Comparison of ENCODE assay signal across 9 cellular contexts in the genomic region with DNA sequence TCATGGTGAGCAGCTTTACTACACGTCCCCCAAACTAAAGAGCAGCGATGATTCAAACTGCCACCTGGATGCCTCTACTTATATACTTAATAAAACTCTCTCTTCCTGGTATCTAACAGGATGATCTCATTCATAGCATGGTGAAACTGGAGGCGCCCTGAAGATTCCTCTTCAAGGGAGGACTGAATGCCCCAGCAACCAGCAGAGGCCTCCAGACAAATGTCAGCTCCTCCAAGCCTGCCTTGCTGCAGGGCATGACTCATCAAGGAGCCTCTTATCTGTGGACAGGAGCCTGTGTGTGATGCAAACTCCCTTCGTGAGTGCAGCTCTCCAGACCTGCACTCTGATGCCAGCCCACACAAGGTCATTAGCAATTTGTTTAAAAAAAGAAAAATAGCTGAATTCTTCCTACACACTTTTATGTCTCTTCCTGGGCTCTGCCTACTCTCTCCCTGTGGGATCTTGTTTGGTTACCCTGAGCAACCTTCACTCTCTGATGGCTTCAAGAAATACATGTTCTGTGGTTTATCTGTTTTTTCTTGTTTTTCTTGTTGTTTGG. TPM values are rescaled to one million over a fixed set of nuclear protein-coding genes. Genes with fewer than 3 reads are reported as not detected.
DNase-seq lines count a peak whose midpoint lies in the region; ATAC-seq lines count a peak whose summit lies in the region.
"Had no signal": no experiment of that assay in that cellular context is flagged by ENCODE, and none has a peak within 500 bp of the region (broad histone marks: within the 10 kb centered on the region; RNA-seq: fewer than 3 reads in every experiment).

No MANE protein-coding gene starts in this region.

- intact Hi-C loops in right cardiac atrium (cut with DNase I) = no loop called here

- H3K27ac ChIP-seq in right cardiac atrium (ENCODE audit: low read length) = no peak overlapping the region

- no peaks in the 10 kb centered on the region for H3K9me3 ChIP-seq in right cardiac atrium (ENCODE audit: control insufficient read depth, low read length)

- ATAC-seq in right cardiac atrium (peak; percentile 41 to 75), HG03565 (IDR thresholded peaks at IDR 0.05; ENCODE audit: unreplicated experiment) (no peak)

- no peak overlapping the region for H3K4me3 ChIP-seq in right cardiac atrium (ENCODE audit: low read length)

- WGBS in right cardiac atrium = 43% methylated on average over 4 of the region's 4 CpGs

- no peaks in the 10 kb centered on the region for H3K4me1 ChIP-seq in right cardiac atrium (ENCODE audit: control insufficient read depth, insufficient read depth, low read length)

- DNase-seq in DMS79 (lab: John Stamatoyannopoulos, UW) = peak; percentile 79
- peak; percentile 55 for DNase-seq in NCI-H2029 treated with DMSO at 0.1 percent for 48 hours (lab: John Stamatoyannopoulos, UW)
- peak; percentile 11 for DNase-seq in activated T-cell treated with anti-CD3 and anti-CD28 coated beads for 4 hours
- DNase-seq in right cardiac atrium = peak in 2 of 3 donors; percentile 44 to 52
- DNase-seq in stimulated activated CD8-positive, alpha-beta memory T cell treated with anti-CD3 and anti-CD28 coated beads, Interleukin-15, amount 100 ng/mL, for 48 hours (ENCODE audit: low read depth in 2 of 2) = peak; percentile 35 to 40
- DNase-seq in NCI-H82 (lab: John Stamatoyannopoulos, UW) = no peak
- no peak for DNase-seq in NCI-H748 (lab: John Stamatoyannopoulos, UW; ENCODE audit: unreplicated experiment)

- no peaks in the 10 kb centered on the region for H3K27me3 ChIP-seq in right cardiac atrium (ENCODE audit: control insufficient read depth, insufficient read depth)

RNA-seq across cellular contexts. Expression of a gene that starts 30.2 kb away (rescaled TPM):
- 10 to 100 TPM; 14.2 to 19.6 (median 15.0) TPM for total RNA-seq in right cardiac atrium
- 5.0 TPM for polyA plus RNA-seq in right cardiac atrium
- total RNA-seq: lung microvascular endothelial cell had no signal

Comparison
In these comparisons a context has a peak if more than half of its experiments do, and no peak if none do; other contexts are left out.
1. DNase-seq: peak in DMS79 (single experiment), NCI-H2029 treated with DMSO at 0.1 percent for 48 hours (single experiment), activated T-cell treated with anti-CD3 and anti-CD28 coated beads for 4 hours (single experiment), right cardiac atrium (2 of 3) and stimulated activated CD8-positive, alpha-beta memory T cell treated with anti-CD3 and anti-CD28 coated beads, Interleukin-15, amount 100 ng/mL, for 48 hours (2 of 2); none in NCI-H82 (single experiment) and NCI-H748 (single experiment).